24 cellular contexts compared by ENCODE assay signal in genomic region chr15:26017665-26018064, GRCh38.
DNase-seq lines count a peak whose midpoint lies in the region; ATAC-seq, FAIRE-seq and TF ChIP-seq lines count a peak whose summit lies in the region.
"Had no signal": no experiment of that assay in that cellular context is flagged by ENCODE, and none has a peak within 500 bp of the region (broad histone marks: within the 10 kb centered on the region; RNA-seq: fewer than 3 reads in every experiment).

No MANE protein-coding gene starts in this region.

- peak; percentile 28 for DNase-seq in activated CD8-positive, alpha-beta memory T cell treated with anti-CD3 and anti-CD28 coated beads for 24 hours
- no peak for DNase-seq in activated CD8-positive, alpha-beta memory T cell treated with anti-CD3 and anti-CD28 coated beads, Interleukin-2, amount 10 ng/mL, durations not matched to agents 7 days and 5 days
- DNase-seq in esophagus muscularis mucosa (ENCODE audit: extremely low spot score) (peak; percentile 55), neuronal stem cell (ENCODE audit: low spot score) (no peak), NCI-H2227 treated with DMSO at 0.1 percent for 48 hours (lab: John Stamatoyannopoulos, UW) (no peak), urothelium cell line (ENCODE audit: low spot score) (no peak), adrenal gland (no peak), NCI-H1105 (lab: John Stamatoyannopoulos, UW) (no peak)
- DNase-seq: C1 segment of cervical spinal cord; Calu3; CD4-positive, alpha-beta memory T cell; COR-L47; DMS53; DMS79 treated with DMSO at 0.1 percent for 48 hours; GF-D8; HFFc6 had no signal

- H3K23ac ChIP-seq in neuronal stem cell (ENCODE audit: low read depth, low read length, poor library complexity): no peak overlapping the region

- H3K18ac ChIP-seq in neuronal stem cell (ENCODE audit: low read length): peak overlapping the region; percentile 31

- H3K9ac ChIP-seq in neuronal stem cell (ENCODE audit: low read depth, low read length, poor library complexity): no peak overlapping the region

- no peaks in the 10 kb centered on the region for H3K9me3 Mint-ChIP-seq in activated CD8-positive, alpha-beta memory T cell treated with anti-CD3 and anti-CD28 coated beads, Interleukin-2, amount 10 ng/mL, durations not matched to agents 7 days and 5 days (ENCODE audit: low read depth)
- H3K9me3 Mint-ChIP-seq: GM23338, HFFc6 had no signal

- TF ChIP-seq EP300 in esophagus muscularis mucosa (IDR thresholded peaks at IDR 0.05): no peak

- H3K14ac ChIP-seq in neuronal stem cell (ENCODE audit: low read length): no peak overlapping the region

- TF ChIP-seq CTCF in esophagus muscularis mucosa (IDR thresholded peaks at IDR 0.05) (no peak), adrenal gland (IDR thresholded peaks at IDR 0.05) (no peak)

- H3K4me2 ChIP-seq in neuronal stem cell (ENCODE audit: insufficient read depth, low read length, poor library complexity, severe bottlenecking): no peak overlapping the region
- H3K4me2 ChIP-seq: GM23338 had no signal

- peak overlapping the region; percentile 38 for H4K91ac ChIP-seq in neuronal stem cell (ENCODE audit: low read depth, low read length, poor library complexity)

- H2BK5ac ChIP-seq in neuronal stem cell (ENCODE audit: low read length): no peak overlapping the region

- peaks cover 3% of the 10 kb centered on the region for H3K27me3 Mint-ChIP-seq in activated CD8-positive, alpha-beta memory T cell treated with anti-CD3 and anti-CD28 coated beads, Interleukin-2, amount 10 ng/mL, durations not matched to agents 7 days and 5 days

- H2BK120ac ChIP-seq in neuronal stem cell (ENCODE audit: low read depth, low read length): no peak overlapping the region

- H2BK15ac ChIP-seq in neuronal stem cell (ENCODE audit: low read length): no peak overlapping the region

- no peak overlapping the region for H3K27ac Mint-ChIP-seq in activated CD8-positive, alpha-beta memory T cell treated with anti-CD3 and anti-CD28 coated beads, Interleukin-2, amount 10 ng/mL, durations not matched to agents 7 days and 5 days
- H3K27ac Mint-ChIP-seq: B cell; CD4-positive, alpha-beta memory T cell; GM23338; HFFc6 had no signal

- CTCF ChIA-PET in activated CD8-positive, alpha-beta memory T cell treated with anti-CD3 and anti-CD28 coated beads, Interleukin-2, amount 10 ng/mL, durations not matched to agents 7 days and 5 days (lab: Charles Lee): no interaction called here

- H2AFZ ChIP-seq in neuronal stem cell (ENCODE audit: low read length): no peak overlapping the region

- no peaks in the 10 kb centered on the region for H3K4me1 Mint-ChIP-seq in activated CD8-positive, alpha-beta memory T cell treated with anti-CD3 and anti-CD28 coated beads, Interleukin-2, amount 10 ng/mL, durations not matched to agents 7 days and 5 days
- H3K4me1 Mint-ChIP-seq: B cell, GM23338 had no signal

- 97% methylated on average over 7 of the region's 7 CpGs for WGBS in esophagus muscularis mucosa
- no CpG with 5 or more reads among the region's 7 CpGs for WGBS in neuronal stem cell (ENCODE audit: extremely low coverage in 2 of 2, insufficient read length in 2 of 2, insufficient replicate concordance in 1 of 2), 2 donors
- WGBS in adrenal gland, 4 donors: 88 to 98% (median 91%) methylated on average over 5 to 7 of the region's 7 CpGs

- H3K9me3 ChIP-seq in esophagus muscularis mucosa: no peaks in the 10 kb centered on the region
- H3K9me3 ChIP-seq in neuronal stem cell (replicated peaks in 1 of 2; ENCODE audit: control insufficient read depth in 2 of 2, insufficient read depth in 1 of 2, low read depth in 1 of 2, low read length in 2 of 2): no peaks in the 10 kb centered on the region
- no peaks in the 10 kb centered on the region for H3K9me3 ChIP-seq in adrenal gland (replicated peaks in 1 of 3)
- H3K9me3 ChIP-seq: HAP-1 had no signal

- H3K79me1 ChIP-seq in neuronal stem cell (ENCODE audit: low read depth, low read length): no peaks in the 10 kb centered on the region

- H3K36me3 ChIP-seq in esophagus muscularis mucosa (no peaks in the 10 kb centered on the region), neuronal stem cell (replicated peaks in 1 of 2; ENCODE audit: control insufficient read depth in 2 of 2, insufficient read depth in 2 of 2, low read length in 2 of 2) (no peaks in the 10 kb centered on the region), adrenal gland (replicated peaks in 1 of 2) (no peaks in the 10 kb centered on the region)
- H3K36me3 ChIP-seq: HAP-1 had no signal

- H3K4me3 Mint-ChIP-seq in activated CD8-positive, alpha-beta memory T cell treated with anti-CD3 and anti-CD28 coated beads, Interleukin-2, amount 10 ng/mL, durations not matched to agents 7 days and 5 days: no peak overlapping the region
- H3K4me3 Mint-ChIP-seq: B cell, GM23338, HFFc6 had no signal

- no peak overlapping the region for H3K4ac ChIP-seq in neuronal stem cell (ENCODE audit: low read length)

- no peak for FAIRE-seq in urothelium cell line (lab: Jason Lieb, UNC)
- FAIRE-seq: A204.1, GM12891, GM18507, H54 had no signal

- intact Hi-C loops in esophagus muscularis mucosa (cut with DNase I): no loop called here
- intact Hi-C loops in adrenal gland (cut with DNase I): no loop called here

- H3K36me3 Mint-ChIP-seq in activated CD8-positive, alpha-beta memory T cell treated with anti-CD3 and anti-CD28 coated beads, Interleukin-2, amount 10 ng/mL, durations not matched to agents 7 days and 5 days: no peaks in the 10 kb centered on the region
- H3K36me3 Mint-ChIP-seq: CD4-positive, alpha-beta memory T cell had no signal

- H3K4me1 ChIP-seq in esophagus muscularis mucosa (no peaks in the 10 kb centered on the region), neuronal stem cell (ENCODE audit: control insufficient read depth in 2 of 2, insufficient read depth in 1 of 2, low read depth in 1 of 2, low read length in 2 of 2) (peaks cover 0 to 5% of the 10 kb centered on the region in 2 donors), adrenal gland (replicated peaks in 1 of 2) (no peaks in the 10 kb centered on the region)
- H3K4me1 ChIP-seq: HAP-1 had no signal

- no peak for TF ChIP-seq POLR2A in esophagus muscularis mucosa (IDR thresholded peaks at IDR 0.05; ENCODE audit: low read depth)
- TF ChIP-seq POLR2A in adrenal gland (IDR thresholded peaks at IDR 0.05): no peak

- H3K4me3 ChIP-seq in esophagus muscularis mucosa (no peak overlapping the region), neuronal stem cell (ENCODE audit: low read length in 2 of 2) (no peak overlapping the region), adrenal gland (no peak overlapping the region)
- H3K4me3 ChIP-seq: GM23338, HAP-1 had no signal

- no peak overlapping the region for H4K8ac ChIP-seq in neuronal stem cell (ENCODE audit: low read depth, low read length)

- H3K27me3 ChIP-seq in esophagus muscularis mucosa (peaks cover 0 to 9% (median 0%) of the 10 kb centered on the region in 4 donors), neuronal stem cell (ENCODE audit: control insufficient read depth in 3 of 3, insufficient read depth in 3 of 3, low read depth in 1 of 3, low read length in 3 of 3) (no peaks in the 10 kb centered on the region), adrenal gland (no peaks in the 10 kb centered on the region)

- no peak overlapping the region for H2AK5ac ChIP-seq in neuronal stem cell (ENCODE audit: low read depth, low read length)

- no peak overlapping the region for H3K27ac ChIP-seq in esophagus muscularis mucosa (replicated peaks in 1 of 4)
- no peak overlapping the region for H3K27ac ChIP-seq in neuronal stem cell (replicated peaks; ENCODE audit: low read length)
- H3K27ac ChIP-seq in adrenal gland: no peak overlapping the region
- H3K27ac ChIP-seq: 22Rv1 had no signal

- no peak for ATAC-seq in activated CD8-positive, alpha-beta memory T cell treated with anti-CD3 and anti-CD28 coated beads, Interleukin-2, amount 10 ng/mL, durations not matched to agents 7 days and 5 days
- ATAC-seq: GM23338 had no signal

- no peak overlapping the region for H2BK12ac ChIP-seq in neuronal stem cell (ENCODE audit: low read length)

Comparison
In these comparisons a context has a peak if more than half of its experiments do, and no peak if none do; other contexts are left out.
1. DNase-seq: peak in activated CD8-positive, alpha-beta memory T cell treated with anti-CD3 and anti-CD28 coated beads for 24 hours (single experiment) and esophagus muscularis mucosa (single experiment); none in activated CD8-positive, alpha-beta memory T cell treated with anti-CD3 and anti-CD28 coated beads, Interleukin-2, amount 10 ng/mL, durations not matched to agents 7 days and 5 days (single experiment), neuronal stem cell (single experiment), NCI-H2227 treated with DMSO at 0.1 percent for 48 hours (single experiment), urothelium cell line (single experiment), adrenal gland (0 of 7) and NCI-H1105 (single experiment).